18 cellular contexts compared by ENCODE assay signal in the genomic region with DNA sequence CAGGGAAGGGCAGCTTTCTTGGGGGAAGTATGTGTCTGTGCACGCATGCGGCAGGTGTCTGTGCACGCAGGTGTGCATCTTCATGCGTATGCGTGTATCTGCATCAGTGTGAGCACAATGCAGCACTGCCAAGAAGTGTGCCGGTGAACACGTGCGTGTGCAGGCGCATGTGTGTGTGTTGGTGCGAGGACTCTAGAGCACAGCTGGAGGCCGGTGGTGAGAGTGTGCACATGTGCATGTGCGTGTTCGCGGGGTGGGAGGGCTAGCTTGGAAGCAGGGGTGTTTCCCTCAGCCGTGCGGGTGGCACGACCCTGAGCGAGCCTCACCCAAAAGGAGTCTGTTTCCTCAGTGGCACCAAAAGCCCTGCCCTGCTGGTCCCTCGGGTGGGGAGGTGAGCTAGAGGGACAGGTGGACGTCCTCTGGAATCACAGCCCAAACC. TPM values are rescaled to one million over a fixed set of nuclear protein-coding genes. Genes with fewer than 3 reads are reported as not detected.
DNase-seq lines count a peak whose midpoint lies in the region; ATAC-seq, FAIRE-seq and TF ChIP-seq lines count a peak whose summit lies in the region.
"Had no signal": no experiment of that assay in that cellular context is flagged by ENCODE, and none has a peak within 500 bp of the region (broad histone marks: within the 10 kb centered on the region; RNA-seq: fewer than 3 reads in every experiment).

No MANE protein-coding gene starts in this region.

- H4K8ac ChIP-seq in IMR-90 (ENCODE audit: low read depth in 2 of 2, low read length in 2 of 2): no peak overlapping the region

- H3K4ac ChIP-seq in IMR-90 (ENCODE audit: low read depth, low read length): no peak overlapping the region

- peak overlapping the region; percentile 11 for H2AFZ ChIP-seq in IMR-90 (replicated peaks; ENCODE audit: low read length, poor library complexity)

- intact Hi-C loops in Right ventricle myocardium inferior (cut with DNase I): no loop called here
- intact Hi-C loops in cardiac septum (cut with DNase I): no loop called here
- intact Hi-C loops in IMR-90 (cut with micrococcal nuclease): no loop called here

- no peaks in the 10 kb centered on the region; a peak in 1 of 4 replicates for H3K79me1 ChIP-seq in IMR-90 (ENCODE audit: low read depth in 1 of 2, low read length in 2 of 2)

- H3K9ac ChIP-seq in IMR-90 (ENCODE audit: low read depth, low read length): no peak overlapping the region

- dilution Hi-C loops in IMR-90 (cut with HindIII; ENCODE audit: low sequenced_read_pairs, unreplicated experiment): no loop called here

- H3K9me3 ChIP-seq in IMR-90 (ENCODE audit: control insufficient read depth, insufficient read depth, low read length): no peaks in the 10 kb centered on the region

- no peak overlapping the region for H2AK9ac ChIP-seq in IMR-90 (replicated peaks; ENCODE audit: low read depth, low read length, poor library complexity)

- H3K23ac ChIP-seq in IMR-90 (ENCODE audit: low read depth, low read length): no peak overlapping the region

- no peak overlapping the region for H3K27ac ChIP-seq in IMR-90 (ENCODE audit: insufficient read depth, low read length)

- WGBS in IMR-90 (ENCODE audit: extremely low coverage in 2 of 2, insufficient read length in 1 of 2), 2 experiments: 96% methylated on average over 9 of the region's 20 CpGs; no CpG with 5 or more reads in 1 of the 2 experiments

- in situ Hi-C loops in IMR-90 (cut with MboI; ENCODE audit: low sequenced_read_pairs): no loop called here

- FAIRE-seq in H54 (lab: Jason Lieb, UNC): no peak
- FAIRE-seq: A204.1 had no signal

- no peak overlapping the region for H3K56ac ChIP-seq in IMR-90 (ENCODE audit: extremely low read depth, insufficient read depth, low read length)

- no peaks in the 10 kb centered on the region for H3K36me3 Mint-ChIP-seq in glutamatergic neuron (ENCODE audit: unreplicated experiment)
- H3K36me3 Mint-ChIP-seq in stimulated activated memory B cell treated with anti-CD40 and anti-IgM and Interleukin-4, amounts not matched to agents 10 μg/mL and 1 μg/mL and 100 μg/mL, for 72 hours: peaks cover 50% of the 10 kb centered on the region

- BruUV-seq in IMR-90 (replicated peaks; lab: Mats Ljungman, UMichigan): no TSS peak

- peaks cover 1% of the 10 kb centered on the region; the same call in 1 of the 2 replicates for H3K36me3 ChIP-seq in IMR-90 (ENCODE audit: control insufficient read depth, insufficient read depth, low read length)

- no peak overlapping the region for H3K4me3 ChIP-seq in IMR-90 (ENCODE audit: insufficient read depth, low read depth, low read length)

- peaks cover 4% of the 10 kb centered on the region; the same call in 1 of the 2 replicates for H3K9me1 ChIP-seq in IMR-90 (ENCODE audit: insufficient read depth, low read length)

- H3K4me1 ChIP-seq in IMR-90 (ENCODE audit: control insufficient read depth, insufficient read depth, low read length): peaks cover 6% of the 10 kb centered on the region; the same call in 1 of the 2 replicates

- no peak overlapping the region for H3K4me3 Mint-ChIP-seq in glutamatergic neuron (ENCODE audit: unreplicated experiment)
- H3K4me3 Mint-ChIP-seq in stimulated activated memory B cell treated with anti-CD40 and anti-IgM and Interleukin-4, amounts not matched to agents 10 μg/mL and 1 μg/mL and 100 μg/mL, for 72 hours: no peak overlapping the region
- H3K4me3 Mint-ChIP-seq: IgD-negative memory B cell had no signal

- DNase-seq in Right ventricle myocardium inferior (ENCODE audit: missing footprints) (peak; percentile 30), cardiac septum (ENCODE audit: low spot score) (no peak), IMR-90 (no peak), glutamatergic neuron (no peak), retina (no peak), H54 (ENCODE audit: insufficient read length, low spot score) (no peak)
- DNase-seq: C1 segment of cervical spinal cord, GF-D8, NCI-H187 treated with DMSO at 0.1 percent for 48 hours, NCI-H526 treated with DMSO at 0.1 percent for 48 hours, OCI-M1 had no signal

- no peak overlapping the region for H3K4me2 ChIP-seq in IMR-90 (ENCODE audit: low read depth, low read length)

- TF ChIP-seq RAD21 in IMR-90 (IDR thresholded peaks at IDR 0.05; ENCODE audit: low read length): no peak

- H2BK20ac ChIP-seq in IMR-90 (ENCODE audit: low read depth, low read length): no peak overlapping the region

- CTCF ChIA-PET in IMR-90 (lab: Yijun Ruan, JAX): interaction anchor here (0.7 kb wide), 1 partner anchor 12 kb away, joined by 3 read pairs; no protein-coding TSS in a partner anchor

- no peak for TF ChIP-seq CTCF in IMR-90 (conservative IDR thresholded peaks at IDR 0.05; ENCODE audit: low read depth, low read length)
- no peak for TF ChIP-seq CTCF in glutamatergic neuron (IDR thresholded peaks at IDR 0.05; ENCODE audit: partially characterized antibody, unreplicated experiment)

- TF ChIP-seq POLR2A in IMR-90 (IDR thresholded peaks at IDR 0.05; ENCODE audit: low read depth, low read length): no peak
- TF ChIP-seq POLR2A in H54 (IDR thresholded peaks at IDR 0.05; ENCODE audit: low read depth, low read length): no peak

- H3K9me3 Mint-ChIP-seq in glutamatergic neuron (ENCODE audit: unreplicated experiment): peaks cover 2% of the 10 kb centered on the region
- no peaks in the 10 kb centered on the region for H3K9me3 Mint-ChIP-seq in stimulated activated memory B cell treated with anti-CD40 and anti-IgM and Interleukin-4, amounts not matched to agents 10 μg/mL and 1 μg/mL and 100 μg/mL, for 72 hours
- H3K9me3 Mint-ChIP-seq: IgD-negative memory B cell had no signal

- no peak overlapping the region for H2BK120ac ChIP-seq in IMR-90 (ENCODE audit: low read depth, low read length)

- H3K14ac ChIP-seq in IMR-90 (replicated peaks; ENCODE audit: low read depth, low read length): no peak overlapping the region

- no peak overlapping the region for H4K91ac ChIP-seq in IMR-90 (ENCODE audit: insufficient read depth, low read depth, low read length)

- ATAC-seq in Right ventricle myocardium inferior: no peak
- ATAC-seq in IMR-90 (ENCODE audit: low read depth): no peak
- no peak for ATAC-seq in stimulated activated memory B cell treated with anti-CD40 and anti-IgM and Interleukin-4, amounts not matched to agents 10 μg/mL and 1 μg/mL and 100 μg/mL, for 72 hours

- no peak overlapping the region for H2BK5ac ChIP-seq in IMR-90 (ENCODE audit: low read depth, low read length, poor library complexity, severe bottlenecking)

- no peak overlapping the region for H4K5ac ChIP-seq in IMR-90 (ENCODE audit: low read depth, low read length)

- H3K27me3 ChIP-seq in IMR-90 (ENCODE audit: control insufficient read depth, insufficient read depth, low read length): peaks cover 7% of the 10 kb centered on the region; the same call in 1 of the 2 replicates

- peak overlapping the region; percentile 59 for H3K27ac Mint-ChIP-seq in glutamatergic neuron (ENCODE audit: unreplicated experiment)
- H3K27ac Mint-ChIP-seq in stimulated activated memory B cell treated with anti-CD40 and anti-IgM and Interleukin-4, amounts not matched to agents 10 μg/mL and 1 μg/mL and 100 μg/mL, for 72 hours: no peak overlapping the region
- H3K27ac Mint-ChIP-seq: IgD-negative memory B cell had no signal

- no peaks in the 10 kb centered on the region for H3K4me1 Mint-ChIP-seq in glutamatergic neuron (ENCODE audit: low read depth, unreplicated experiment)
- peaks cover 9% of the 10 kb centered on the region for H3K4me1 Mint-ChIP-seq in stimulated activated memory B cell treated with anti-CD40 and anti-IgM and Interleukin-4, amounts not matched to agents 10 μg/mL and 1 μg/mL and 100 μg/mL, for 72 hours
- H3K4me1 Mint-ChIP-seq: IgD-negative memory B cell had no signal

- H3K18ac ChIP-seq in IMR-90 (ENCODE audit: low read depth, low read length): no peak overlapping the region

- POLR2A ChIA-PET in IMR-90 (lab: Charles Lee; ENCODE audit: unreplicated experiment): no interaction called here

- H2AK5ac ChIP-seq in IMR-90 (ENCODE audit: low read depth, low read length): no peak overlapping the region

- no peaks in the 10 kb centered on the region for H4K20me1 ChIP-seq in IMR-90 (ENCODE audit: insufficient read depth, low read length)

- H2BK15ac ChIP-seq in IMR-90 (ENCODE audit: low read depth, low read length): no peak overlapping the region

- peaks cover 3% of the 10 kb centered on the region for H3K27me3 Mint-ChIP-seq in glutamatergic neuron (ENCODE audit: unreplicated experiment)
- H3K27me3 Mint-ChIP-seq in stimulated activated memory B cell treated with anti-CD40 and anti-IgM and Interleukin-4, amounts not matched to agents 10 μg/mL and 1 μg/mL and 100 μg/mL, for 72 hours: no peaks in the 10 kb centered on the region
- H3K27me3 Mint-ChIP-seq: IgD-negative memory B cell had no signal

TF ChIP-seq in IMR-90, 13 proteins besides CTCF, POLR2A, EP300 and RAD21 (continues in another document):
- no peak for TF ChIP-seq MXI1 (IDR thresholded peaks at IDR 0.05; ENCODE audit: borderline replicate concordance, low read depth, low read length)
- no peak for TF ChIP-seq RCOR1 (IDR thresholded peaks at IDR 0.05; ENCODE audit: insufficient replicate concordance, low read length)
- no peak for TF ChIP-seq NFE2L2 (IDR thresholded peaks at IDR 0.05; ENCODE audit: low read depth, low read length)

RNA-seq across cellular contexts. Expression of a gene that starts 7.5 kb away (rescaled TPM):
- 0.41 TPM for total RNA-seq in Right ventricle myocardium inferior
- 1.7 TPM for total RNA-seq in cardiac septum
- 1.4 and 2.2 TPM in 2 replicates for total RNA-seq in IMR-90 (2012; rRNA removed)
- polyA plus RNA-seq in IMR-90 (2012; rRNA removed): 14.4 and 17.3 TPM in 2 replicates
- polyA plus RNA-seq in IMR-90 (2012; cell fraction: cytosol; rRNA removed): 3.7 and 5.8 TPM in 2 replicates
- 68.1 and 209 TPM in 2 replicates for polyA plus RNA-seq in IMR-90 (2012; cell fraction: nucleus; rRNA removed; ENCODE audit: low replicate concordance)
- total RNA-seq in glutamatergic neuron (ENCODE audit: unreplicated experiment): 1.8 TPM
- total RNA-seq: H4, LHCN-M2 had no signal

RNA-seq across cellular contexts. Expression of a gene that starts 22.1 kb away (rescaled TPM):
- total RNA-seq in Right ventricle myocardium inferior (16.1 TPM), cardiac septum (16.4 TPM), IMR-90 (2012; rRNA removed) (33.9 and 36.4 TPM in 2 replicates), glutamatergic neuron (ENCODE audit: unreplicated experiment) (57.8 TPM)
- 18.8 and 21.5 TPM in 2 replicates for polyA plus RNA-seq in IMR-90 (2012; rRNA removed)
- polyA plus RNA-seq in IMR-90 (2012; cell fraction: cytosol; rRNA removed): 13.8 and 15.1 TPM in 2 replicates
- 13.2 and 19.6 TPM in 2 replicates for polyA plus RNA-seq in IMR-90 (2012; cell fraction: nucleus; rRNA removed; ENCODE audit: low replicate concordance)

RNA-seq across cellular contexts. Expression of a gene that starts 33.7 kb away (rescaled TPM):
- 33.5 TPM for total RNA-seq in Right ventricle myocardium inferior
- 38.9 TPM for total RNA-seq in cardiac septum
- 28.1 and 38.3 TPM in 2 replicates for total RNA-seq in IMR-90 (2012; rRNA removed)
- 17.5 and 21.8 TPM in 2 replicates for polyA plus RNA-seq in IMR-90 (2012; rRNA removed)
- 10.8 and 13.3 TPM in 2 replicates for polyA plus RNA-seq in IMR-90 (2012; cell fraction: cytosol; rRNA removed)
- 47.1 and 74.1 TPM in 2 replicates for polyA plus RNA-seq in IMR-90 (2012; cell fraction: nucleus; rRNA removed; ENCODE audit: low replicate concordance)
- total RNA-seq in glutamatergic neuron (ENCODE audit: unreplicated experiment): 77.8 TPM

RNA-seq across cellular contexts. Expression of a gene that starts 46.7 kb away (rescaled TPM):
- total RNA-seq in Right ventricle myocardium inferior (not detected), cardiac septum (not detected), IMR-90 (2012; rRNA removed) (not detected in 2 replicates), glutamatergic neuron (ENCODE audit: unreplicated experiment) (23.9 TPM)
- polyA plus RNA-seq in IMR-90 (2012; rRNA removed): not detected in 2 replicates
- not detected in 2 replicates for polyA plus RNA-seq in IMR-90 (2012; cell fraction: cytosol; rRNA removed)
- not detected in 2 replicates for polyA plus RNA-seq in IMR-90 (2012; cell fraction: nucleus; rRNA removed; ENCODE audit: low replicate concordance)
- total RNA-seq: Daoy, H4, LHCN-M2, RPMI7951 had no signal
- polyA plus RNA-seq: IgD-negative memory B cell had no signal
